8 cellular contexts compared by ENCODE assay signal in the genomic region with DNA sequence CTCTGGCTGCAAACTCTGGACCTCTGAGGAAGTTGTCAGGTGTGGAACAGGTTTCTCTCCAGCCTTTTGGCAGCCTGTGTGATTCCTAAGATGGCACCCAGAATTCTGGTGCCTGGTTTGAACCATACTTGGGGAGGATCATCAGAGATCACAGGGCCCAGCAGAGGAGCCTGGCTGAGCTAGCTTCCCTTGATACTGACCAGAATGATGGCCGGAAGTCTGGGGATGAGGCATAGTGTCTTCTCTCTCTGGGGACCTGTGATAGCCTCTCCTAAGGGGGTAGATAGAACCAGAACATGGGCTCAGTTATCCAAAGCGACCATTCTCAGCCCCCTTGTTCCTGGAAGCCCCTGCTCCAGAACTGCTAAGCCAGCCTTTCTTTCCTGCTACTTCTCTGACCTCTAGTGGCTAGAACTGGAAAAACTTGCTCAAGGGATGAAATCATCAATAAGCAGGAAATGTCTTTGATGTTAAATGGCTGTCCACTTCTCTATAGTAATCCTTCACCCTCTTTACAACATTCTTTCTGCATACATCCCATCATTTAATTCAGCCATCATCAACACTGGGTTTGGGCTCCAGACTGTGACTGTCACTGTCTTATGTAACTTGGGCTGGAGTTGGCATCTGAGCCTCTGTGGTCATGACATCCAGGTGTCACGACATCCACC. TPM values are rescaled to one million over a fixed set of nuclear protein-coding genes. Genes with fewer than 3 reads are reported as not detected.
DNase-seq lines count a peak whose midpoint lies in the region; ATAC-seq and TF ChIP-seq lines count a peak whose summit lies in the region.

No MANE protein-coding gene starts in this region.

- TF ChIP-seq CTCF in brain microvascular endothelial cell (IDR thresholded peaks at IDR 0.05; ENCODE audit: low read depth, low read length, missing control alignments) (peak; percentile 73), liver (IDR thresholded peaks at IDR 0.05; ENCODE audit: low read depth, low read length, missing input control) (peak; percentile 69)

- ATAC-seq in HG03175 (IDR thresholded peaks at IDR 0.05; ENCODE audit: unreplicated experiment) (peak; percentile 20), HG03571 (IDR thresholded peaks at IDR 0.05; ENCODE audit: unreplicated experiment) (no peak)

- H3K9ac ChIP-seq in liver (ENCODE audit: low read depth in 1 of 2, low read length in 2 of 2), result no peak overlapping the region

- H3K4me3 ChIP-seq in brain microvascular endothelial cell (ENCODE audit: low read depth, low read length), result no peak overlapping the region
- no peak overlapping the region for H3K4me3 ChIP-seq in liver (ENCODE audit: low read depth in 1 of 3, low read length in 3 of 3)
- no peak overlapping the region for H3K4me3 ChIP-seq in MG63

- H3K27ac ChIP-seq in brain microvascular endothelial cell, result no peak overlapping the region
- H3K27ac ChIP-seq in liver (ENCODE audit: low read depth in 1 of 2, low read length in 2 of 2), result no peak overlapping the region

- peaks cover 0 to 20% (median 8%) of the 10 kb centered on the region in 4 donors for H3K4me1 ChIP-seq in liver (ENCODE audit: control insufficient read depth in 4 of 4, insufficient read depth in 4 of 4, low read length in 3 of 4)

- H3K36me3 ChIP-seq in brain microvascular endothelial cell (replicated peaks) (peaks cover 18% of the 10 kb centered on the region), liver (ENCODE audit: control insufficient read depth in 4 of 4, insufficient read depth in 3 of 4, low read depth in 1 of 4, low read length in 3 of 4) (peaks cover 0 to 4% (median 1%) of the 10 kb centered on the region in 4 donors), MG63 (peaks cover 59% of the 10 kb centered on the region)

- in situ Hi-C loops in brain microvascular endothelial cell (cut with HindIII; ENCODE audit: low pct_ligation_motif_present, low sequenced_read_pairs), result no loop called here

- DNase-seq in DMS53 (lab: John Stamatoyannopoulos, UW) (peak; percentile 78), NCI-H748 treated with DMSO at 0.1 percent for 48 hours (lab: John Stamatoyannopoulos, UW) (peak; percentile 58), brain microvascular endothelial cell (peak; percentile 38), MG63 (no peak)
- no peak for DNase-seq in activated CD4-positive, CD25-positive, alpha-beta regulatory T cell (lab: John Stamatoyannopoulos, UW)

- H3K9me3 ChIP-seq in liver (ENCODE audit: control insufficient read depth in 4 of 4, low read length in 3 of 4) (no peaks in the 10 kb centered on the region), MG63 (no peaks in the 10 kb centered on the region)

- H3K27me3 ChIP-seq in brain microvascular endothelial cell (replicated peaks) (no peaks in the 10 kb centered on the region), liver (ENCODE audit: control insufficient read depth in 4 of 4, insufficient read depth in 4 of 4, low read length in 3 of 4) (no peaks in the 10 kb centered on the region), MG63 (no peaks in the 10 kb centered on the region)

- WGBS in liver, result 57% methylated on average over 3 of the region's 3 CpGs

- TF ChIP-seq RAD21 in liver (IDR thresholded peaks at IDR 0.05), result peak; percentile 93 to 94

TF ChIP-seq in liver, 16 proteins besides CTCF, POLR2A, EP300 and RAD21:
- TF ChIP-seq YY1 (IDR thresholded peaks at IDR 0.05) (no peak), JUND (IDR thresholded peaks at IDR 0.05) (no peak)

RNA-seq across cellular contexts. Expression of gene C9orf152, which starts 55.1 kb away (rescaled TPM):
- total RNA-seq in liver, result under 1 TPM in 1 of 2 donors, not detected in 1; 0.08 TPM
- polyA plus RNA-seq in liver, result under 1 TPM; 0.20 to 0.29 TPM
- not detected in 2 replicates for total RNA-seq in MG63 (2014; rRNA removed; shearing (Covaris generic); ENCODE audit: low replicate concordance)

Comparison
In these comparisons a context has a peak if more than half of its experiments do, and no peak if none do; other contexts are left out.
1. DNase-seq: peak in DMS53 (single experiment), NCI-H748 treated with DMSO at 0.1 percent for 48 hours (single experiment) and brain microvascular endothelial cell (single experiment); none in activated CD4-positive, CD25-positive, alpha-beta regulatory T cell (0 of 4) and MG63 (single experiment).